17 cellular contexts compared by ENCODE assay signal in the genomic region with DNA sequence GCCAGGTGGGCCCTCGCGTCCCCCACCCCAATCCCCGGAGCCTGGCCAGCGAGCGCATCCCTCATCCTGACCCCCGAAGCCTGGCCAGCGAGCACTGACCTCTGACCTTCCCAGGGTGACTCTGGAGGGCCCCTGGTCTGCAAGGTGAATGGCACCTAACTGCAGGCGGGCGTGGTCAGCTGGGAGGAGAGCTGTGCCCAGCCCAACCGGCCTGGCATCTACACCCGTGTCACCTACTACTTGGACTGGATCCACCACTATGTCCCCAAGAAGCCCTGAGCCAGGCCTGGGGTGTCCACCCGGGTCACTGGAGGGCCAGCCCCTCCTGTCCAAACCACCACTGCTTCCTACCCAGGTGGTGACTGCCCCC. TPM values are rescaled to one million over a fixed set of nuclear protein-coding genes. Genes with fewer than 3 reads are reported as not detected.
"Had no signal": no experiment of that assay in that cellular context is flagged by ENCODE, and none has a peak within 500 bp of the region (broad histone marks: within the 10 kb centered on the region; RNA-seq: fewer than 3 reads in every experiment).

No MANE protein-coding gene starts in this region.

- DNase-seq: activated CD4-positive, alpha-beta T cell treated with anti-CD3 and anti-CD28 coated beads for 48 hours; activated CD8-positive, alpha-beta memory T cell treated with anti-CD3 and anti-CD28 coated beads, Interleukin-2, amount 50 U/mL, for 48 hours; activated gamma-delta T cell; activated T-cell treated with anti-CD3 and anti-CD28 coated beads, Interleukin-2, amount 50 U/mL, for 72 hours; islet precursor cell; midbrain; stimulated activated CD4-positive, alpha-beta T cell treated with anti-CD3 and anti-CD28 coated beads, Interleukin-2, amount 100 ng/mL, for 24 hours; transverse colon; WERI-Rb-1 had no signal

- H3K27ac ChIP-seq: parathyroid adenoma, transverse colon, WERI-Rb-1 had no signal

- H3K9ac ChIP-seq: parathyroid adenoma had no signal

- ATAC-seq: activated naive CD4-positive, alpha-beta T cell treated with anti-CD3 and anti-CD28 coated beads, Interleukin-2, amount 50 U/mL, for 72 hours; activated T-cell treated with anti-CD3 and anti-CD28 coated beads, Interleukin-2, amount 50 U/mL, for 72 hours; left lobe of liver had no signal

- H3K36me3 Mint-ChIP-seq: activated naive CD4-positive, alpha-beta T cell treated with anti-CD3 and anti-CD28 coated beads, Interleukin-2, amount 50 U/mL, for 72 hours had no signal

- H3K4me3 ChIP-seq: transverse colon had no signal

- H3K4me1 ChIP-seq: parathyroid adenoma had no signal

- H3K9me3 ChIP-seq: transverse colon had no signal

- H3K36me3 ChIP-seq: transverse colon, WERI-Rb-1 had no signal

- H3K9me3 Mint-ChIP-seq: activated naive CD4-positive, alpha-beta T cell treated with anti-CD3 and anti-CD28 coated beads, Interleukin-2, amount 50 U/mL, for 72 hours; activated T-cell treated with anti-CD3 and anti-CD28 coated beads, Interleukin-2, amount 50 U/mL, for 72 hours had no signal

- H3K79me2 ChIP-seq: parathyroid adenoma had no signal

- H2AFZ ChIP-seq: parathyroid adenoma had no signal

- H3K27ac Mint-ChIP-seq: activated naive CD4-positive, alpha-beta T cell treated with anti-CD3 and anti-CD28 coated beads, Interleukin-2, amount 50 U/mL, for 72 hours; activated T-cell treated with anti-CD3 and anti-CD28 coated beads, Interleukin-2, amount 50 U/mL, for 72 hours had no signal

- FAIRE-seq: colon, endometrium had no signal

RNA-seq across cellular contexts. Expression of gene TPSD1, which starts 2.3 kb away (rescaled TPM):
- total RNA-seq: activated naive CD4-positive, alpha-beta T cell treated with anti-CD3 and anti-CD28 coated beads, Interleukin-2, amount 50 U/mL, for 72 hours; activated T-cell treated with anti-CD3 and anti-CD28 coated beads, Interleukin-2, amount 50 U/mL, for 72 hours; cardiac septum; left lobe of liver; lung microvascular endothelial cell; myocyte had no signal

RNA-seq across cellular contexts. Expression of gene TPSAB1, which starts 17.7 kb away (rescaled TPM):
- total RNA-seq: lung microvascular endothelial cell, myocyte had no signal

RNA-seq across cellular contexts. Expression of gene TPSB2, which starts 28.2 kb away (rescaled TPM):
- total RNA-seq: lung microvascular endothelial cell, myocyte had no signal

RNA-seq across cellular contexts. Expression of gene TPSG1, which starts 33.1 kb away (rescaled TPM):
- total RNA-seq: activated naive CD4-positive, alpha-beta T cell treated with anti-CD3 and anti-CD28 coated beads, Interleukin-2, amount 50 U/mL, for 72 hours; cardiac septum; lung microvascular endothelial cell; myocyte had no signal
